Comparison of ENCODE assay signal across 1 cellular context in genomic region chr12:51047655-51048540, GRCh38.
TF ChIP-seq lines count a peak whose summit lies in the region.

A gene with protein sequence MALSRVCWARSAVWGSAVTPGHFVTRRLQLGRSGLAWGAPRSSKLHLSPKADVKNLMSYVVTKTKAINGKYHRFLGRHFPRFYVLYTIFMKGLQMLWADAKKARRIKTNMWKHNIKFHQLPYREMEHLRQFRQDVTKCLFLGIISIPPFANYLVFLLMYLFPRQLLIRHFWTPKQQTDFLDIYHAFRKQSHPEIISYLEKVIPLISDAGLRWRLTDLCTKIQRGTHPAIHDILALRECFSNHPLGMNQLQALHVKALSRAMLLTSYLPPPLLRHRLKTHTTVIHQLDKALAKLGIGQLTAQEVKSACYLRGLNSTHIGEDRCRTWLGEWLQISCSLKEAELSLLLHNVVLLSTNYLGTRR (plus strand): TSS chr12:51048327. CDS start chr12:51048357, 30 bp downstream.

TF ChIP-seq in HEK293, 187 proteins besides CTCF, POLR2A, EP300 and RAD21 (continued from another document and continues in another):
- TF ChIP-seq, protein P1, sequence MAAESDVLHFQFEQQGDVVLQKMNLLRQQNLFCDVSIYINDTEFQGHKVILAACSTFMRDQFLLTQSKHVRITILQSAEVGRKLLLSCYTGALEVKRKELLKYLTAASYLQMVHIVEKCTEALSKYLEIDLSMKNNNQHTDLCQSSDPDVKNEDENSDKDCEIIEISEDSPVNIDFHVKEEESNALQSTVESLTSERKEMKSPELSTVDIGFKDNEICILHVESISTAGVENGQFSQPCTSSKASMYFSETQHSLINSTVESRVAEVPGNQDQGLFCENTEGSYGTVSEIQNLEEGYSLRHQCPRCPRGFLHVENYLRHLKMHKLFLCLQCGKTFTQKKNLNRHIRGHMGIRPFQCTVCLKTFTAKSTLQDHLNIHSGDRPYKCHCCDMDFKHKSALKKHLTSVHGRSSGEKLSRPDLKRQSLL (tag by site-specific recombination; IDR thresholded peaks at IDR 0.05): peak; percentile 58; the same call in 1 of the 2 replicates
- TF ChIP-seq YY2 (tag by site-specific recombination; IDR thresholded peaks at IDR 0.05) (peak; percentile 85), ZSCAN30 (tag by site-specific recombination; IDR thresholded peaks at IDR 0.05) (peak; percentile 90), ZBTB17 (tag by site-specific recombination; IDR thresholded peaks at IDR 0.05) (peak; percentile 93), MYNN (tag by site-specific recombination; IDR thresholded peaks at IDR 0.05; ENCODE audit: borderline replicate concordance) (no peak), ZSCAN18 (tag by site-specific recombination; IDR thresholded peaks at IDR 0.05) (no peak), ZNF394 (tag by site-specific recombination; IDR thresholded peaks at IDR 0.05; ENCODE audit: borderline replicate concordance) (peak; percentile 86; the same call in 1 of the 2 replicates), ZNF10 (tag by site-specific recombination; IDR thresholded peaks at IDR 0.05) (peak; percentile 52), ZNF76 (tag by site-specific recombination; IDR thresholded peaks at IDR 0.05; ENCODE audit: borderline replicate concordance, low read depth) (peak; percentile 54; the same call in 1 of the 2 replicates), ZNF426 (tag by site-specific recombination; IDR thresholded peaks at IDR 0.05) (no peak), MEIS1 (CRISPR knock-in tag; IDR thresholded peaks at IDR 0.05; ENCODE audit: borderline replicate concordance) (no peak), ZNF501 (tag by site-specific recombination; IDR thresholded peaks at IDR 0.05) (peak; percentile 83; the same call in 1 of the 2 replicates), HIC1 (tag by site-specific recombination; IDR thresholded peaks at IDR 0.05) (peak; percentile 95), ZNF623 (tag by site-specific recombination; IDR thresholded peaks at IDR 0.05) (no peak), SCRT2 (tag by site-specific recombination; IDR thresholded peaks at IDR 0.05) (peak; percentile 20; the same call in 1 of the 2 replicates), PRDM6 (tag by site-specific recombination; IDR thresholded peaks at IDR 0.05) (no peak), KLF7 (tag by site-specific recombination; IDR thresholded peaks at IDR 0.05; ENCODE audit: borderline replicate concordance) (peak; percentile 29; the same call in 1 of the 2 replicates), ZNF175 (tag by site-specific recombination; IDR thresholded peaks at IDR 0.05) (no peak), TCF7L2 (IDR thresholded peaks at IDR 0.05; ENCODE audit: borderline replicate concordance, low read depth, low read length) (no peak), ZNF292 (tag by site-specific recombination; IDR thresholded peaks at IDR 0.05; ENCODE audit: borderline replicate concordance, low read depth) (no peak), ZNF548 (tag by site-specific recombination; IDR thresholded peaks at IDR 0.05) (no peak), ZNF335 (tag by site-specific recombination; conservative IDR thresholded peaks at IDR 0.05) (peak; percentile 85), ZNF23 (tag by site-specific recombination; IDR thresholded peaks at IDR 0.05; ENCODE audit: borderline replicate concordance) (no peak), ATF2 (tag by site-specific recombination; IDR thresholded peaks at IDR 0.05; ENCODE audit: low read depth) (no peak), ZNF423 (tag by site-specific recombination; IDR thresholded peaks at IDR 0.05) (peak; percentile 80; the same call in 1 of the 2 replicates), WT1 (tag by site-specific recombination; IDR thresholded peaks at IDR 0.05) (peak; percentile 63), ZFP69B (tag by site-specific recombination; IDR thresholded peaks at IDR 0.05) (peak; percentile 58; the same call in 1 of the 2 replicates), GLI2 (tag by site-specific recombination; IDR thresholded peaks at IDR 0.05; ENCODE audit: borderline replicate concordance, low read depth) (no peak), ZNF324 (tag by site-specific recombination; IDR thresholded peaks at IDR 0.05) (peak; percentile 68), KLF8 (tag by site-specific recombination; IDR thresholded peaks at IDR 0.05) (no peak), KLF1 (tag by site-specific recombination; IDR thresholded peaks at IDR 0.05) (no peak; the same call in 1 of the 2 replicates), ZNF549 (tag by site-specific recombination; IDR thresholded peaks at IDR 0.05) (no peak), ZXDB (tag by site-specific recombination; IDR thresholded peaks at IDR 0.05) (peak; percentile 91), SETDB1 (IDR thresholded peaks at IDR 0.05; ENCODE audit: insufficient read length, low read length) (peak; percentile 23), ZNF830 (tag by site-specific recombination; IDR thresholded peaks at IDR 0.05; ENCODE audit: low read depth) (no peak), ZNF600 (tag by site-specific recombination; IDR thresholded peaks at IDR 0.05) (peak; percentile 96), INSM2 (tag by site-specific recombination; IDR thresholded peaks at IDR 0.05) (peak; percentile 61; the same call in 1 of the 2 replicates), ZNF26 (tag by site-specific recombination; IDR thresholded peaks at IDR 0.05) (no peak), ZNF629 (tag by site-specific recombination; IDR thresholded peaks at IDR 0.05) (peak; percentile 83), KLF9 (tag by site-specific recombination; IDR thresholded peaks at IDR 0.05; ENCODE audit: low read depth) (no peak), ZNF654 (tag by site-specific recombination; IDR thresholded peaks at IDR 0.05; ENCODE audit: low read depth) (peak; percentile 81)
- TF ChIP-seq, protein P2, sequence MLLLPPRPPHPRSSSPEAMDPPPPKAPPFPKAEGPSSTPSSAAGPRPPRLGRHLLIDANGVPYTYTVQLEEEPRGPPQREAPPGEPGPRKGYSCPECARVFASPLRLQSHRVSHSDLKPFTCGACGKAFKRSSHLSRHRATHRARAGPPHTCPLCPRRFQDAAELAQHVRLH (tag by site-specific recombination; IDR thresholded peaks at IDR 0.05): peak; percentile 60
- TF ChIP-seq, protein P3, sequence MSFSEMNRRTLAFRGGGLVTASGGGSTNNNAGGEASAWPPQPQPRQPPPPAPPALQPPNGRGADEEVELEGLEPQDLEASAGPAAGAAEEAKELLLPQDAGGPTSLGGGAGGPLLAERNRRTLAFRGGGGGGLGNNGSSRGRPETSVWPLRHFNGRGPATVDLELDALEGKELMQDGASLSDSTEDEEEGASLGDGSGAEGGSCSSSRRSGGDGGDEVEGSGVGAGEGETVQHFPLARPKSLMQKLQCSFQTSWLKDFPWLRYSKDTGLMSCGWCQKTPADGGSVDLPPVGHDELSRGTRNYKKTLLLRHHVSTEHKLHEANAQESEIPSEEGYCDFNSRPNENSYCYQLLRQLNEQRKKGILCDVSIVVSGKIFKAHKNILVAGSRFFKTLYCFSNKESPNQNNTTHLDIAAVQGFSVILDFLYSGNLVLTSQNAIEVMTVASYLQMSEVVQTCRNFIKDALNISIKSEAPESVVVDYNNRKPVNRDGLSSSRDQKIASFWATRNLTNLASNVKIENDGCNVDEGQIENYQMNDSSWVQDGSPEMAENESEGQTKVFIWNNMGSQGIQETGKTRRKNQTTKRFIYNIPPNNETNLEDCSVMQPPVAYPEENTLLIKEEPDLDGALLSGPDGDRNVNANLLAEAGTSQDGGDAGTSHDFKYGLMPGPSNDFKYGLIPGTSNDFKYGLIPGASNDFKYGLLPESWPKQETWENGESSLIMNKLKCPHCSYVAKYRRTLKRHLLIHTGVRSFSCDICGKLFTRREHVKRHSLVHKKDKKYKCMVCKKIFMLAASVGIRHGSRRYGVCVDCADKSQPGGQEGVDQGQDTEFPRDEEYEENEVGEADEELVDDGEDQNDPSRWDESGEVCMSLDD (tag by site-specific recombination; IDR thresholded peaks at IDR 0.05): peak; percentile 74
